Comparison of ENCODE assay signal across 8 cellular contexts in genomic region chr18:23504720-23505119, GRCh38. TPM values are rescaled to one million over a fixed set of nuclear protein-coding genes. Genes with fewer than 3 reads are reported as not detected.
A peak's percentile ranks its signal among the peaks of the same experiment; 100 is the strongest.
DNase-seq lines count a peak whose midpoint lies in the region; ATAC-seq and TF ChIP-seq lines count a peak whose summit lies in the region.

No MANE protein-coding gene starts in this region.

- H3K36me3 ChIP-seq in ascending aorta (peaks cover 13 to 24% of the 10 kb centered on the region in 2 donors), brain microvascular endothelial cell (replicated peaks) (peaks cover 8% of the 10 kb centered on the region)

- H3K27me3 Mint-ChIP-seq in neural crest cell (ENCODE audit: low read depth) = peaks cover 5% of the 10 kb centered on the region

- H3K9me3 Mint-ChIP-seq in neural crest cell = no peaks in the 10 kb centered on the region

- H3K36me3 Mint-ChIP-seq in neural crest cell (ENCODE audit: low read depth) = peaks cover 7% of the 10 kb centered on the region

- TF ChIP-seq POLR2A in lower leg skin (IDR thresholded peaks at IDR 0.05) = no peak

- ATAC-seq in HG03108 (IDR thresholded peaks at IDR 0.05; ENCODE audit: unreplicated experiment) = peak; percentile 40

- 63 to 65% methylated on average over 3 of the region's 3 CpGs for WGBS in lower leg skin, 2 donors

- H3K9me3 ChIP-seq in ascending aorta = no peaks in the 10 kb centered on the region

- peak overlapping the region; percentile 92 for H3K4me3 Mint-ChIP-seq in neural crest cell

- H3K4me1 ChIP-seq in ascending aorta = peaks cover 0 to 18% of the 10 kb centered on the region in 2 donors

- H3K27me3 ChIP-seq in ascending aorta (no peaks in the 10 kb centered on the region), brain microvascular endothelial cell (replicated peaks) (no peaks in the 10 kb centered on the region)

- in situ Hi-C loops in brain microvascular endothelial cell (cut with HindIII; ENCODE audit: low pct_ligation_motif_present, low sequenced_read_pairs) = no loop called here

- intact Hi-C loops in ascending aorta (cut with DNase I) = loop anchor here (5.0 to 10.0 kb wide), 5 partner anchors 67 to 570 kb away; partner anchors contain the start of genes CABLES1 and RBBP8
- intact Hi-C loops in lower leg skin (cut with DNase I; ENCODE audit: low total_unique reads) = no loop called here

- H3K27ac ChIP-seq in ascending aorta = no peak overlapping the region
- H3K27ac ChIP-seq in brain microvascular endothelial cell = no peak overlapping the region

- H3K4me3 ChIP-seq in ascending aorta (peak overlapping the region; percentile 90 to 98), brain microvascular endothelial cell (ENCODE audit: low read depth, low read length) (no peak overlapping the region), lower leg skin (ENCODE audit: low read depth, poor library complexity, severe bottlenecking) (no peak overlapping the region)

- no peak for TF ChIP-seq CTCF in ascending aorta (IDR thresholded peaks at IDR 0.05)
- no peak for TF ChIP-seq CTCF in neural crest cell (conservative IDR thresholded peaks at IDR 0.05)
- TF ChIP-seq CTCF in brain microvascular endothelial cell (IDR thresholded peaks at IDR 0.05; ENCODE audit: low read depth, low read length, missing control alignments) = no peak
- no peak for TF ChIP-seq CTCF in lower leg skin (IDR thresholded peaks at IDR 0.05)

- peaks cover 33% of the 10 kb centered on the region for H3K4me1 Mint-ChIP-seq in neural crest cell

- peak; percentile 11 for DNase-seq in stimulated activated CD4-positive, alpha-beta T cell treated with anti-CD3 and anti-CD28 coated beads, Interleukin-4, amount 100 ng/mL, for 24 hours
- no peak for DNase-seq in stimulated activated CD4-positive, alpha-beta T cell treated with anti-CD3 and anti-CD28 coated beads, Interleukin-4, amount 100 ng/mL, for 4 hours
- DNase-seq in ascending aorta (ENCODE audit: low spot score in 2 of 2) (no peak), neural crest cell (ENCODE audit: low read depth, low spot score) (no peak), brain microvascular endothelial cell (no peak), A172 (ENCODE audit: low spot score) (no peak), lower leg skin (ENCODE audit: low spot score in 2 of 2) (no peak)

- H3K27ac Mint-ChIP-seq in neural crest cell (ENCODE audit: unreplicated experiment) = no peak overlapping the region

RNA-seq across cellular contexts. Expression of gene RMC1, which starts 1.4 kb away (rescaled TPM):
- total RNA-seq in ascending aorta (20.1 TPM), neural crest cell (25.1 and 28.9 TPM in 2 replicates), lower leg skin (10 to 100 TPM; 16.6 to 33.1 (median 25.4) TPM)
- total RNA-seq in A172 (2014; rRNA removed; shearing (Covaris generic)) = 43.6 and 48.3 TPM in 2 replicates

RNA-seq across cellular contexts. Expression of gene RIOK3, which starts 51.6 kb away (rescaled TPM):
- total RNA-seq in ascending aorta = 9.3 TPM
- 35.3 and 39.4 TPM in 2 replicates for total RNA-seq in neural crest cell
- total RNA-seq in A172 (2014; rRNA removed; shearing (Covaris generic)) = 42.7 and 71.1 TPM in 2 replicates
- 100 to 1,000 TPM in 2 of 4 donors, 10 to 100 TPM in 2; 74.2 to 131 (median 98.7) TPM for total RNA-seq in lower leg skin

Comparison
In these comparisons a context has a peak if more than half of its experiments do, and no peak if none do; other contexts are left out.
1. H3K4me3 ChIP-seq: peak in ascending aorta (2 of 2); none in brain microvascular endothelial cell (single experiment) and lower leg skin (single experiment).